ENCODE assay signal across 11 cellular contexts in genomic region chr12:56885316-56885715, GRCh38. TPM values are rescaled to one million over a fixed set of nuclear protein-coding genes. Genes with fewer than 3 reads are reported as not detected.
"Had no signal": no experiment of that assay in that cellular context is flagged by ENCODE, and none has a peak within 500 bp of the region (broad histone marks: within the 10 kb centered on the region; RNA-seq: fewer than 3 reads in every experiment).

No MANE protein-coding gene starts in this region.

- H3K36me3 ChIP-seq: HAP-1 had no signal

- H3K9ac ChIP-seq: GM23248 had no signal

- H3K27ac ChIP-seq: GM23248 had no signal

- H3K4me1 ChIP-seq: HAP-1 had no signal

- H3K4me2 ChIP-seq: GM23338 had no signal

- H3K4me3 ChIP-seq: GM23248, GM23338, HAP-1 had no signal

- DNase-seq: GOT3, H7, H9, HCEC 1CT, HFFc6 had no signal

- ATAC-seq: GM23338, HCT116 had no signal

- H2AFZ ChIP-seq: GM23248, GM23338 had no signal

- FAIRE-seq: H1, H54 had no signal

RNA-seq across cellular contexts. Expression of gene SDR9C7, which starts 48.9 kb away (rescaled TPM):
- total RNA-seq: GM23248, GM23338, H1, H9, HFFc6 had no signal
- polyA plus RNA-seq: GM23248, GM23338 had no signal
